In the genomic region with DNA sequence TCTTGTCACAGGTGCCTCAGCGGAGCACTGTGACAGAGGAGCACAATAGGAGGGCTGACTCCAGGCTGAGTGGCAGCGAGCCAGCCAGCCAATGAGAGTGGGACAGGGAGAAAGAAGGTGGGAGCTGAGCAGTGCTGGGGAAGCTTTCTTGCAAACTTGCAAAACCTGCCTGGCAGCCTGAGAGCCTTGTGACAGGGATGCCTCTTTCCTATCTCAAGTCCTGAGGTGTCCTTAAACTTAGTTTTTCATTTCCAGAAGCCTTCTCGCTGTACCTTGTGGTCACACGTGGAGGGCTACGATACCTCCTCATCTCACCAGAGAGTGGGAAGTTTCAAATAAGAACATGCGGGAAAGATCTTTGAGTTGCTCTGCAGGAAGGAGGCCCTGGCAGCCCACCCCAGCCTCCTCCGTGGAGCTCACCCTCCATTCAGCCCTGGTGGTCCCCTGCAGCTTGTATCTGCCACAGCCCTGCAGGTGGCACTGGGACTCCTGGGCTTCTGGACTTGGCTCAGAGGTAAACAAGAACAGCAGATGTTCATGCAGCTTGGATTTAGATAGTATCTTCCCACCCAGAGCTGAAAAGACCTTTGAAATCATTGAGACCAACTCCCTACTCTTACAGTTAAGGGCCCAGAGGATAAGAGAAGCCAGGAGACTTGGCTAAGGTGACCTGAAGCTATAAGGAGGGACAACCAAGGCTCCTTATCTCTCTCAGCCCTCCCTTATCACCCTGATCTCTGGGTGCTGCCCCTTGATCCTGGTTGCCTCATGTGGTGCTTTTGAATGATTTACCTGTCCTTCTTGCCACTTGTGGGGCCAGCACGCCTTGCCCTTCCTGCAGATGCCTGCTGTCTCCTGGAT, we compare ENCODE assay signal across 9 cellular contexts.
DNase-seq lines count a peak whose midpoint lies in the region; ATAC-seq, FAIRE-seq and TF ChIP-seq lines count a peak whose summit lies in the region.
"Had no signal": no experiment of that assay in that cellular context is flagged by ENCODE, and none has a peak within 500 bp of the region (broad histone marks: within the 10 kb centered on the region; RNA-seq: fewer than 3 reads in every experiment).

No MANE protein-coding gene starts in this region.

- no peaks in the 10 kb centered on the region for H3K79me2 ChIP-seq in ACC112 (ENCODE audit: control insufficient read depth, insufficient read depth, low read length, unreplicated experiment)

- intact Hi-C loops in kidney (cut with DNase I): no loop called here

- H3K9ac ChIP-seq in HUES6 (ENCODE audit: low read length): peak overlapping the region; percentile 11
- H3K9ac ChIP-seq in SK-N-MC (ENCODE audit: insufficient read length): no peak overlapping the region
- no peak overlapping the region for H3K9ac ChIP-seq in kidney (ENCODE audit: low read length in 2 of 2)
- H3K9ac ChIP-seq: BLaER1 treated with 17β-estradiol and CSF1 and Interleukin-3, amounts not matched to agents 10 nM and 100 nM had no signal

- TF ChIP-seq CTCF in kidney (IDR thresholded peaks at IDR 0.05; ENCODE audit: borderline replicate concordance, extremely low read depth, insufficient read depth) (no peak), GM20000 (IDR thresholded peaks at IDR 0.05; ENCODE audit: extremely low read depth, missing control alignments) (no peak)

- no peak overlapping the region for H2AFZ ChIP-seq in ACC112 (ENCODE audit: low read length, unreplicated experiment)

- DNase-seq in SK-N-MC (ENCODE audit: low read depth, low spot score): no peak
- peak; percentile 81 for DNase-seq in kidney
- no peak for DNase-seq in GM20000 (ENCODE audit: low spot score)
- DNase-seq in frontal cortex (ENCODE audit: low spot score in 2 of 2): no peak

- no peak for FAIRE-seq in kidney (lab: Jason Lieb, UNC)
- FAIRE-seq in frontal cortex (lab: Jason Lieb, UNC): no peak

- no peaks in the 10 kb centered on the region for H3K36me3 ChIP-seq in ACC112 (ENCODE audit: insufficient read depth, low read length)
- no peaks in the 10 kb centered on the region for H3K36me3 ChIP-seq in HUES6 (ENCODE audit: control insufficient read depth, insufficient read depth, low read length)
- H3K36me3 ChIP-seq in SK-N-MC (ENCODE audit: insufficient read depth, low read length): no peaks in the 10 kb centered on the region
- H3K36me3 ChIP-seq in kidney (ENCODE audit: control insufficient read depth in 1 of 2, insufficient read depth in 2 of 2, low read length in 2 of 2): no peaks in the 10 kb centered on the region
- H3K36me3 ChIP-seq: BLaER1 treated with 17β-estradiol and CSF1 and Interleukin-3, amounts not matched to agents 10 nM and 100 nM had no signal

- H3K4me3 ChIP-seq in ACC112 (ENCODE audit: low read depth, low read length): no peak overlapping the region
- H3K4me3 ChIP-seq in HUES6 (ENCODE audit: low read depth, low read length): no peak overlapping the region
- H3K4me3 ChIP-seq in SK-N-MC: no peak overlapping the region
- H3K4me3 ChIP-seq in kidney (ENCODE audit: low read length in 2 of 2): no peak overlapping the region
- H3K4me3 ChIP-seq: BLaER1 treated with 17β-estradiol and CSF1 and Interleukin-3, amounts not matched to agents 10 nM and 100 nM had no signal

- no peak for ATAC-seq in HG02623 (IDR thresholded peaks at IDR 0.05; ENCODE audit: unreplicated experiment)
- ATAC-seq in activated CD4-positive, CD25-positive, alpha-beta regulatory T cell treated with anti-CD3 and anti-CD28 coated beads, Interleukin-2, amount 50 U/mL, for 24 hours: no peak

- peak overlapping the region; percentile 78 for H3K27ac ChIP-seq in ACC112 (ENCODE audit: low read depth, low read length)
- H3K27ac ChIP-seq in HUES6 (ENCODE audit: low read depth, low read length): no peak overlapping the region
- H3K27ac ChIP-seq in SK-N-MC: 0 out of 2 replicates have a peak overlapping the region, but pooled peaks have one; percentile 49
- no peak overlapping the region for H3K27ac ChIP-seq in kidney (ENCODE audit: low read depth in 2 of 2, low read length in 2 of 2)
- H3K27ac ChIP-seq: BLaER1 treated with 17β-estradiol and CSF1 and Interleukin-3, amounts not matched to agents 10 nM and 100 nM had no signal

- H3K27me3 ChIP-seq in ACC112 (ENCODE audit: insufficient read depth, low read length): no peaks in the 10 kb centered on the region
- H3K27me3 ChIP-seq in HUES6 (ENCODE audit: control insufficient read depth, insufficient read depth, low read length): no peaks in the 10 kb centered on the region
- H3K27me3 ChIP-seq: BLaER1 treated with 17β-estradiol and CSF1 and Interleukin-3, amounts not matched to agents 10 nM and 100 nM had no signal

- H3K9me3 ChIP-seq in HUES6 (ENCODE audit: control insufficient read depth, insufficient read depth, low read depth, low read length) (peaks cover 16% of the 10 kb centered on the region), SK-N-MC (ENCODE audit: low read depth, low read length) (no peaks in the 10 kb centered on the region), kidney (ENCODE audit: control insufficient read depth in 1 of 2, low read length in 2 of 2) (no peaks in the 10 kb centered on the region)

- H3K4me1 ChIP-seq in ACC112 (ENCODE audit: control insufficient read depth, insufficient read depth, low read length, unreplicated experiment) (peaks cover 82% of the 10 kb centered on the region), HUES6 (ENCODE audit: control insufficient read depth, insufficient read depth, low read length) (peaks cover 20% of the 10 kb centered on the region), kidney (ENCODE audit: control insufficient read depth in 1 of 2, insufficient read depth in 1 of 2, low read depth in 1 of 2, low read length in 2 of 2) (no peaks in the 10 kb centered on the region)

Comparison
In these comparisons a context has a peak if more than half of its experiments do, and no peak if none do; other contexts are left out.
1. H3K27ac ChIP-seq: peak in ACC112 (single experiment) and SK-N-MC (single experiment); none in HUES6 (single experiment) and kidney (0 of 2).